In genomic region chr5:119340597-119341218, GRCh38 we compare ENCODE assay signal across 8 cellular contexts. TPM values are rescaled to one million over a fixed set of nuclear protein-coding genes. Genes with fewer than 3 reads are reported as not detected.
DNase-seq lines count a peak whose midpoint lies in the region; ATAC-seq and TF ChIP-seq lines count a peak whose summit lies in the region.

No MANE protein-coding gene starts in this region.

- no peaks in the 10 kb centered on the region for H3K9me3 Mint-ChIP-seq in activated naive CD8-positive, alpha-beta T cell (ENCODE audit: low read depth)
- H3K9me3 Mint-ChIP-seq in neural progenitor cell, result no peaks in the 10 kb centered on the region

- peak overlapping the region; percentile 96 for H3K27ac Mint-ChIP-seq in activated naive CD8-positive, alpha-beta T cell
- no peak overlapping the region for H3K27ac Mint-ChIP-seq in neural progenitor cell

- H4K20me1 ChIP-seq in neural progenitor cell (ENCODE audit: low read depth), result peaks cover 3% of the 10 kb centered on the region

- H3K4me1 ChIP-seq in neural progenitor cell, result no peaks in the 10 kb centered on the region

- H3K4me1 Mint-ChIP-seq in activated naive CD8-positive, alpha-beta T cell (ENCODE audit: low read depth), result peaks cover 95% of the 10 kb centered on the region
- H3K4me1 Mint-ChIP-seq in neural progenitor cell, result no peaks in the 10 kb centered on the region

- DNase-seq in GM12864 (ENCODE audit: low read depth) (peak; percentile 97), HL-60 (ENCODE audit: low read depth in 1 of 2, low spot score in 1 of 2) (peak in 1 of 2 experiments; percentile 63), hippocampal formation (lab: John Stamatoyannopoulos, UW) (no peak), neural progenitor cell (ENCODE audit: low spot score) (no peak), NCI-H2171 (lab: John Stamatoyannopoulos, UW) (no peak), hepatic stellate cell (ENCODE audit: low spot score) (no peak)

- H3K36me3 ChIP-seq in neural progenitor cell, result no peaks in the 10 kb centered on the region

- H3K27me3 ChIP-seq in HL-60 (ENCODE audit: insufficient read depth, poor library complexity, severe bottlenecking) (no peaks in the 10 kb centered on the region), neural progenitor cell (no peaks in the 10 kb centered on the region)

- H3F3A ChIP-seq in neural progenitor cell (ENCODE audit: low read depth), result no peaks in the 10 kb centered on the region

- peak overlapping the region; percentile 79 for H3K4me3 Mint-ChIP-seq in activated naive CD8-positive, alpha-beta T cell
- no peak overlapping the region for H3K4me3 Mint-ChIP-seq in neural progenitor cell

- no peaks in the 10 kb centered on the region for H3K27me3 Mint-ChIP-seq in activated naive CD8-positive, alpha-beta T cell
- no peaks in the 10 kb centered on the region for H3K27me3 Mint-ChIP-seq in neural progenitor cell (ENCODE audit: insufficient read depth, low read depth)

- no peak overlapping the region for H3K9ac ChIP-seq in neural progenitor cell

- H3K27ac ChIP-seq in HL-60 (replicated peaks) (peak overlapping the region; percentile 62), neural progenitor cell (no peak overlapping the region)

- ATAC-seq in GM21381 (IDR thresholded peaks at IDR 0.05; ENCODE audit: unreplicated experiment), result peak; percentile 63

- H3K4me3 ChIP-seq in GM12864 (ENCODE audit: low read depth, low read length) (peak overlapping the region; percentile 53), HL-60 (replicated peaks; ENCODE audit: insufficient read depth, low read length) (0 out of 2 replicates have a peak overlapping the region, but pooled peaks have one; percentile 14), neural progenitor cell (no peak overlapping the region)

- no peak overlapping the region for H3K4me2 ChIP-seq in neural progenitor cell

- no peaks in the 10 kb centered on the region for H3K9me3 ChIP-seq in neural progenitor cell (ENCODE audit: low read depth)

- H3K79me2 ChIP-seq in neural progenitor cell (ENCODE audit: low read depth), result no peaks in the 10 kb centered on the region

- no peak for TF ChIP-seq CTCF in GM12864 (IDR thresholded peaks at IDR 0.05; ENCODE audit: low read depth, low read length, missing control alignments)
- no peak for TF ChIP-seq CTCF in HL-60 (IDR thresholded peaks at IDR 0.05; ENCODE audit: insufficient read depth, low read length)
- no peak for TF ChIP-seq CTCF in neural progenitor cell (IDR thresholded peaks at IDR 0.05)

- peaks cover 5% of the 10 kb centered on the region for H3K36me3 Mint-ChIP-seq in activated naive CD8-positive, alpha-beta T cell
- H3K36me3 Mint-ChIP-seq in neural progenitor cell, result no peaks in the 10 kb centered on the region

- no peak overlapping the region for H2AFZ ChIP-seq in neural progenitor cell (replicated peaks)

RNA-seq across cellular contexts. Expression of gene TNFAIP8, which starts 15.1 kb away (rescaled TPM):
- 35.6 and 40.6 TPM in 2 replicates for total RNA-seq in neural progenitor cell (ENCODE audit: low replicate concordance)
